Comparison of ENCODE assay signal across 9 cellular contexts in the genomic region with DNA sequence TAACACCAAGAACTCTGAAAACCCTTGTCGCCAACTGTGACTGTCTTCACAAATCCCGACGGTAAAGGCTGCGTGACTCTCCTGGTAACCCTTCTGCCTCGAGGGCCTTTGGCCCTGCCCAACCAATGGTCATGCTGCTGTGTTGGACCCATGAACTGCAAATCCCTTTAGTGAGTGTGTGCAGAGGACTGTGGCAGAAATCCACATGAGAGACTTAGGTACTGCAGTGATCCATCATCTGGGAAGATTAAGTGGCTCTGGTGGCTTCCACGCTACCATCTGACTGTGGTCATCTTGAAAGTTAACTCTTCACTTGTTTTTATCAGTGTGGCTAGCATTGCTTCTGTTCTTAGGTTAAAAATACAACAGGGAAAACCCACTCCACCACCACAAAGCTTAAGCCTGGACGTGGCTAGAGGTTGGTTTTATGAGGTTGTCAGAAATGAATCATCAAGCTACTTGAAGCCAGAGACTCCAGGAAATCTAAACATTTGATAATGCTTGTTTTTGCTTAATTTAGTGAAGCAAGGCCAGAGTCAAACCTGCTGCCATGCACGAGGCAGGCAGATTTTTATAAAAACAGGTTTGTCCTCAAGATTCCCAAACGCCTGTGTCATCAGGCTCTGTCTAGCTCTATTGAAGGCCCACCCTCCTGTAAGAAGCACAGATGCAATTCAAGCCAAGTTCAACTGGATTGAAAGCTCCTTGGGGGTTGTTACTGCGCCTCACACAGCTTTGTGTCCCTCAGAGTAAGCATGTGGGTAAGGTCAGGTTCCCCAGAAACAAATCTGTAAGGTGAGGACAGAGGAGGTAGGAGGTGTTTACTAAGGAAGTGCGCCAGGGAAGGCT. TPM values are rescaled to one million over a fixed set of nuclear protein-coding genes. Genes with fewer than 3 reads are reported as not detected.
DNase-seq lines count a peak whose midpoint lies in the region; ATAC-seq and TF ChIP-seq lines count a peak whose summit lies in the region.
"Had no signal": no experiment of that assay in that cellular context is flagged by ENCODE, and none has a peak within 500 bp of the region (broad histone marks: within the 10 kb centered on the region; RNA-seq: fewer than 3 reads in every experiment).

No MANE protein-coding gene starts in this region.

- no TSS peak for BruUV-seq in PC-9 (replicated peaks; lab: Mats Ljungman, UMichigan)

- intact Hi-C loops in PC-9 (cut with micrococcal nuclease; ENCODE audit: unreplicated experiment): loop anchor here (2.0 kb wide), 1 partner anchor 52 kb away; a partner anchor contains a TSS
- intact Hi-C loops in dorsolateral prefrontal cortex (cut with DNase I): no loop called here

- H3K4me3 ChIP-seq in PC-9 (no peak overlapping the region), foreskin fibroblast (ENCODE audit: low read depth in 1 of 2, low read length in 2 of 2) (no peak overlapping the region), dorsolateral prefrontal cortex (no peak overlapping the region)

- peak; percentile 47 for DNase-seq in activated CD4-positive, alpha-beta T cell treated with anti-CD3 and anti-CD28 coated beads for 48 hours
- no peak for DNase-seq in activated CD4-positive, alpha-beta T cell treated with anti-CD3 and anti-CD28 coated beads for 4 hours
- peak; percentile 53 to 93 for DNase-seq in PC-9
- peak; percentile 76 to 79 for DNase-seq in foreskin fibroblast
- DNase-seq in 8988T: no peak
- no peak for DNase-seq in progenitor cell of endocrine pancreas (ENCODE audit: low spot score, unreplicated experiment)
- no peak for DNase-seq in dorsolateral prefrontal cortex

- no peaks in the 10 kb centered on the region for H3K4me1 Mint-ChIP-seq in progenitor cell of endocrine pancreas (ENCODE audit: low read depth)

- POLR2A ChIA-PET in PC-9 (lab: Charles Lee; ENCODE audit: unreplicated experiment): no interaction called here

- no peaks in the 10 kb centered on the region for H3K9me2 ChIP-seq in PC-9 (ENCODE audit: insufficient read depth)

- H4K20me1 ChIP-seq in PC-9 (ENCODE audit: insufficient read depth): no peaks in the 10 kb centered on the region

- H3K4me1 ChIP-seq in PC-9 (replicated peaks; ENCODE audit: insufficient read depth): peaks cover 22% of the 10 kb centered on the region

- no peak overlapping the region for H3K27ac Mint-ChIP-seq in progenitor cell of endocrine pancreas
- H3K27ac Mint-ChIP-seq: activated naive CD8-positive, alpha-beta T cell had no signal

- H3K79me2 ChIP-seq in PC-9 (ENCODE audit: low read depth): no peaks in the 10 kb centered on the region

- H3K27me3 ChIP-seq in PC-9 (ENCODE audit: insufficient read depth, low read depth): no peaks in the 10 kb centered on the region
- H3K27me3 ChIP-seq in dorsolateral prefrontal cortex: no peaks in the 10 kb centered on the region

- H3K4me3 Mint-ChIP-seq in progenitor cell of endocrine pancreas (ENCODE audit: low read depth): no peak overlapping the region
- H3K4me3 Mint-ChIP-seq: activated naive CD8-positive, alpha-beta T cell had no signal

- no peaks in the 10 kb centered on the region for H3K9me3 Mint-ChIP-seq in progenitor cell of endocrine pancreas (ENCODE audit: low read depth)

- CTCF ChIA-PET in PC-9 (lab: Charles Lee): no interaction called here

- no peak overlapping the region for H2AFZ ChIP-seq in PC-9

- no peaks in the 10 kb centered on the region for H3K27me3 Mint-ChIP-seq in progenitor cell of endocrine pancreas
- H3K27me3 Mint-ChIP-seq: activated naive CD8-positive, alpha-beta T cell had no signal

- peak; percentile 85 for ATAC-seq in HG02642 (IDR thresholded peaks at IDR 0.05; ENCODE audit: poor library complexity, unreplicated experiment)

- no peaks in the 10 kb centered on the region for H3F3A ChIP-seq in PC-9 (ENCODE audit: insufficient read depth, low read depth)

- H3K36me3 Mint-ChIP-seq in progenitor cell of endocrine pancreas (ENCODE audit: insufficient read depth): no peaks in the 10 kb centered on the region

- peak overlapping the region; percentile 39 for H3K4me2 ChIP-seq in PC-9

- H3K27ac ChIP-seq in PC-9: peak overlapping the region; percentile 23
- no peak overlapping the region for H3K27ac ChIP-seq in dorsolateral prefrontal cortex

- H3K36me3 ChIP-seq in PC-9 (ENCODE audit: low read depth): no peaks in the 10 kb centered on the region

- TF ChIP-seq CTCF in PC-9 (conservative IDR thresholded peaks at IDR 0.05) (no peak), foreskin fibroblast (IDR thresholded peaks at IDR 0.05; ENCODE audit: low read depth, low read length) (no peak), progenitor cell of endocrine pancreas (IDR thresholded peaks at IDR 0.05; ENCODE audit: unreplicated experiment) (no peak), dorsolateral prefrontal cortex (IDR thresholded peaks at IDR 0.05 in 54 of 56, conservative IDR thresholded peaks at IDR 0.05 in 2 of 56; ENCODE audit: low read depth in 1 of 56, partially characterized antibody in 56 of 56) (no peak)

- H3K9me3 ChIP-seq in PC-9 (ENCODE audit: insufficient read depth, low read depth): no peaks in the 10 kb centered on the region

RNA-seq across cellular contexts. Expression of a gene that starts 52.7 kb away (rescaled TPM):
- 38.1 and 41.4 TPM in 2 replicates for total RNA-seq in PC-9 (2021)
- total RNA-seq in progenitor cell of endocrine pancreas: 49.5 and 52.9 TPM in 2 replicates
- total RNA-seq in dorsolateral prefrontal cortex: 100 to 1,000 TPM in 1 of 120 experiments, 10 to 100 TPM in 119; 61.3 to 111 (median 82.9) TPM

Comparison
In these comparisons a context has a peak if more than half of its experiments do, and no peak if none do; other contexts are left out.
1. DNase-seq: peak in activated CD4-positive, alpha-beta T cell treated with anti-CD3 and anti-CD28 coated beads for 48 hours (single experiment), PC-9 (2 of 2) and foreskin fibroblast (2 of 2); none in activated CD4-positive, alpha-beta T cell treated with anti-CD3 and anti-CD28 coated beads for 4 hours (0 of 2), 8988T (single experiment), progenitor cell of endocrine pancreas (single experiment) and dorsolateral prefrontal cortex (0 of 10).